30 cellular contexts compared by ENCODE assay signal in genomic region chr10:116138897-116139296, GRCh38.
DNase-seq lines count a peak whose midpoint lies in the region; ATAC-seq and TF ChIP-seq lines count a peak whose summit lies in the region.
"Had no signal": no experiment of that assay in that cellular context is flagged by ENCODE, and none has a peak within 500 bp of the region (broad histone marks: within the 10 kb centered on the region; RNA-seq: fewer than 3 reads in every experiment).

No MANE protein-coding gene starts in this region.

- H2BK12ac ChIP-seq in H9 (ENCODE audit: insufficient read length, low read depth, low read length) = no peak overlapping the region

- no peaks in the 10 kb centered on the region for H3K79me2 ChIP-seq in H9 (ENCODE audit: insufficient read depth, low read length)
- H3K79me2 ChIP-seq: hepatocyte had no signal

- no peak overlapping the region for H3K23ac ChIP-seq in H9 (ENCODE audit: insufficient read length, low read depth, low read length)

- no peak overlapping the region for H3K4me3 ChIP-seq in spleen
- H3K4me3 ChIP-seq: GM12878, hepatocyte, mucosa of descending colon, pancreas, right atrium auricular region had no signal

- H3K27me3 Mint-ChIP-seq in H9 (ENCODE audit: low read depth) = peaks cover 2% of the 10 kb centered on the region; the same call in 1 of the 2 replicates
- H3K27me3 Mint-ChIP-seq: stimulated activated memory B cell treated with anti-CD40 and anti-IgM and Interleukin-4, amounts not matched to agents 10 μg/mL and 1 μg/mL and 100 μg/mL, for 72 hours had no signal

- intact Hi-C loops in spleen (cut with DNase I; ENCODE audit: low total_unique reads) = no loop called here

- no peak overlapping the region for H4K5ac ChIP-seq in H9 (ENCODE audit: insufficient read length, low read depth, low read length)

- no peaks in the 10 kb centered on the region for H4K20me1 ChIP-seq in H9 (ENCODE audit: control insufficient read depth, insufficient read depth, insufficient read length)

- no peak overlapping the region for H2BK5ac ChIP-seq in H9 (ENCODE audit: insufficient read length, low read length)

- no peak overlapping the region for H2AK5ac ChIP-seq in H9 (ENCODE audit: insufficient read length, low read length)

- H3K4me3 Mint-ChIP-seq in H9 = no peak overlapping the region
- H3K4me3 Mint-ChIP-seq: activated CD8-positive, alpha-beta T cell treated with anti-CD3 and anti-CD28 coated beads, Interleukin-2, amount 10 ng/mL, durations not matched to agents 7 days and 5 days; immature natural killer cell; nephron; stimulated activated memory B cell treated with anti-CD40 and anti-IgM and Interleukin-4, amounts not matched to agents 10 μg/mL and 1 μg/mL and 100 μg/mL, for 72 hours; T-helper 1 cell treated with Interleukin-12 subunit alpha and Interleukin-12 subunit beta and Interleukin-4 antibody, amounts not matched to agents 30 μg/mL and 1 μg/mL, for 36 hours had no signal

- H3K4me1 ChIP-seq in spleen (no peaks in the 10 kb centered on the region), H9 (ENCODE audit: insufficient read depth, low read length) (no peaks in the 10 kb centered on the region; the same call in 1 of the 2 replicates)
- H3K4me1 ChIP-seq: BE2C, pancreas, right atrium auricular region had no signal

- no peak overlapping the region for H2BK20ac ChIP-seq in H9 (ENCODE audit: low read depth, low read length, poor library complexity, severe bottlenecking)

- H3K36me3 Mint-ChIP-seq in H9 (ENCODE audit: insufficient read depth in 1 of 3, low read depth in 3 of 3) = no peaks in the 10 kb centered on the region
- H3K36me3 Mint-ChIP-seq: immature natural killer cell; stimulated activated memory B cell treated with anti-CD40 and anti-IgM and Interleukin-4, amounts not matched to agents 10 μg/mL and 1 μg/mL and 100 μg/mL, for 72 hours had no signal

- H3K9me3 ChIP-seq in spleen = no peaks in the 10 kb centered on the region
- H3K9me3 ChIP-seq in H9 (ENCODE audit: control insufficient read depth, low read depth, low read length) = no peaks in the 10 kb centered on the region
- H3K9me3 ChIP-seq: BE2C, mucosa of descending colon, pancreas, right atrium auricular region had no signal

- H3K4me1 Mint-ChIP-seq in H9 = peaks cover 14 to 24% of the 10 kb centered on the region in 2 experiments
- H3K4me1 Mint-ChIP-seq: immature natural killer cell; stimulated activated memory B cell treated with anti-CD40 and anti-IgM and Interleukin-4, amounts not matched to agents 10 μg/mL and 1 μg/mL and 100 μg/mL, for 72 hours had no signal

- no peak overlapping the region for H3K18ac ChIP-seq in H9 (ENCODE audit: insufficient read length, low read depth, low read length)

- no peaks in the 10 kb centered on the region for H3K23me2 ChIP-seq in H9 (ENCODE audit: insufficient read length, low read depth, low read length, poor library complexity, severe bottlenecking)

- no peak overlapping the region for H2AFZ ChIP-seq in H9 (ENCODE audit: low read length)
- H2AFZ ChIP-seq: hepatocyte had no signal

- H4K91ac ChIP-seq in H9 (ENCODE audit: insufficient read length, low read depth, low read length) = no peak overlapping the region

- H3K4me2 ChIP-seq in H9 (ENCODE audit: insufficient read depth, insufficient read length, low read length) = no peak overlapping the region
- H3K4me2 ChIP-seq: hepatocyte had no signal

- H3K36me3 ChIP-seq in spleen = no peaks in the 10 kb centered on the region
- H3K36me3 ChIP-seq: BE2C, brain microvascular endothelial cell, pancreas, right atrium auricular region had no signal

- peak; percentile 48 for DNase-seq in DMS153 treated with DMSO at 0.1 percent for 48 hours (lab: John Stamatoyannopoulos, UW; ENCODE audit: unreplicated experiment)
- DNase-seq in NCI-H2107 (lab: John Stamatoyannopoulos, UW) = peak; percentile 1
- peak; percentile 32 for DNase-seq in NCI-H774 (lab: John Stamatoyannopoulos, UW)
- peak; percentile 0 for DNase-seq in epithelial cell of prostate (ENCODE audit: low read depth, low spot score)
- no peak for DNase-seq in left lobe of liver (ENCODE audit: low spot score)
- DNase-seq in spleen = no peak
- no peak for DNase-seq in H9
- DNase-seq: activated CD4-positive, alpha-beta T cell treated with anti-CD3 and anti-CD28 coated beads for 1 hour; activated CD8-positive, alpha-beta T cell treated with anti-CD3 and anti-CD28 coated beads, Interleukin-2, amount 10 ng/mL, durations not matched to agents 7 days and 5 days; activated gamma-delta T cell; activated T-cell treated with anti-CD3 and anti-CD28 coated beads, Interleukin-2, amount 50 U/mL, for 1 hour; BE2C; brain microvascular endothelial cell; effector CD4-positive, alpha-beta T cell; foreskin melanocyte; immature natural killer cell; IMR-90; mucosa of descending colon; NCI-H1694; NCI-H446 treated with DMSO at 0.1 percent for 48 hours; stimulated activated CD4-positive, alpha-beta T cell treated with anti-CD3 and anti-CD28 coated beads, Interleukin-4, amount 100 ng/mL, for 1 hour had no signal

- TF ChIP-seq CTCF in spleen (IDR thresholded peaks at IDR 0.05 in 8 of 11, conservative IDR thresholded peaks at IDR 0.05 in 3 of 11) (no peak), H9 (conservative IDR thresholded peaks at IDR 0.05) (no peak)

- H2BK15ac ChIP-seq in H9 (ENCODE audit: low read depth, low read length) = no peak overlapping the region

- H3K27ac ChIP-seq in epithelial cell of prostate (no peak overlapping the region), spleen (no peak overlapping the region), H9 (ENCODE audit: insufficient read length, low read depth, low read length) (no peak overlapping the region)
- H3K27ac ChIP-seq: brain microvascular endothelial cell, hepatocyte, pancreas, right atrium auricular region had no signal

- ATAC-seq in HG03378 (IDR thresholded peaks at IDR 0.05; ENCODE audit: unreplicated experiment) = no peak
- ATAC-seq in left lobe of liver = no peak
- ATAC-seq: activated CD8-positive, alpha-beta T cell treated with anti-CD3 and anti-CD28 coated beads, Interleukin-2, amount 10 ng/mL, durations not matched to agents 7 days and 5 days; GM12878; HCT116; mucosa of descending colon; stimulated activated memory B cell treated with anti-CD40 and anti-IgM and Interleukin-4, amounts not matched to agents 10 μg/mL and 1 μg/mL and 100 μg/mL, for 72 hours had no signal

- 72 to 78% (median 76%) methylated on average over 4 of the region's 4 CpGs for WGBS in spleen, 5 donors
- no CpG with 5 or more reads among the region's 4 CpGs for WGBS in H9 (ENCODE audit: extremely low coverage, insufficient read length, low lambda C conversion rate)

- H3K4ac ChIP-seq in H9 (ENCODE audit: low read depth, low read length) = no peak overlapping the region

- H3K9me3 Mint-ChIP-seq in H9 = no peaks in the 10 kb centered on the region; a peak in 1 of 5 replicates
- H3K9me3 Mint-ChIP-seq: nephron; T-helper 1 cell treated with Interleukin-12 subunit alpha and Interleukin-12 subunit beta and Interleukin-4 antibody, amounts not matched to agents 30 μg/mL and 1 μg/mL, for 36 hours had no signal

- H3K9ac ChIP-seq in H9 (ENCODE audit: extremely low read depth, insufficient read length, low read length) = no peak overlapping the region

- H4K8ac ChIP-seq in H9 (replicated peaks; ENCODE audit: insufficient read length, low read depth, low read length) = no peak overlapping the region

- no peaks in the 10 kb centered on the region for H3K79me1 ChIP-seq in H9 (ENCODE audit: insufficient read depth, low read depth, low read length, poor library complexity, severe bottlenecking)

- no peaks in the 10 kb centered on the region for H3K27me3 ChIP-seq in spleen (replicated peaks in 1 of 7)
- H3K27me3 ChIP-seq in H9 (ENCODE audit: insufficient read depth, low read length) = no peaks in the 10 kb centered on the region
- H3K27me3 ChIP-seq: BE2C, brain microvascular endothelial cell, hepatocyte, pancreas, right atrium auricular region had no signal

- H3K27ac Mint-ChIP-seq in H9 = no peak overlapping the region
- H3K27ac Mint-ChIP-seq: activated CD8-positive, alpha-beta T cell treated with anti-CD3 and anti-CD28 coated beads, Interleukin-2, amount 10 ng/mL, durations not matched to agents 7 days and 5 days; immature natural killer cell; nephron; stimulated activated memory B cell treated with anti-CD40 and anti-IgM and Interleukin-4, amounts not matched to agents 10 μg/mL and 1 μg/mL and 100 μg/mL, for 72 hours; T-helper 1 cell treated with Interleukin-12 subunit alpha and Interleukin-12 subunit beta and Interleukin-4 antibody, amounts not matched to agents 30 μg/mL and 1 μg/mL, for 36 hours had no signal

- H2BK120ac ChIP-seq in H9 (ENCODE audit: low read depth, low read length, poor library complexity, severe bottlenecking) = no peak overlapping the region

- no peak overlapping the region for H3K56ac ChIP-seq in H9 (ENCODE audit: insufficient read length, low read depth, low read length)

- no peak for TF ChIP-seq POLR2A in spleen (IDR thresholded peaks at IDR 0.05)

- H3T11ph ChIP-seq in H9 (ENCODE audit: low read length) = no peak overlapping the region

- no peak overlapping the region for H3K14ac ChIP-seq in H9 (ENCODE audit: insufficient read depth, low read length)

Comparison
In these comparisons a context has a peak if more than half of its experiments do, and no peak if none do; other contexts are left out.
1. DNase-seq: peak in DMS153 treated with DMSO at 0.1 percent for 48 hours (single experiment), NCI-H2107 (single experiment), NCI-H774 (single experiment) and epithelial cell of prostate (single experiment); none in left lobe of liver (single experiment), spleen (single experiment) and H9 (single experiment).